ENCODE assay signal across 27 cellular contexts in genomic region chr15:55334371-55334770, GRCh38.
"Had no signal": no experiment of that assay in that cellular context is flagged by ENCODE, and none has a peak within 500 bp of the region (broad histone marks: within the 10 kb centered on the region; RNA-seq: fewer than 3 reads in every experiment).

No MANE protein-coding gene starts in this region.

- H3K36me3 ChIP-seq: prostate gland had no signal

- ATAC-seq: heart right ventricle; left ventricle myocardium superior; lower lobe of right lung; naive thymus-derived CD8-positive, alpha-beta T cell; right cardiac atrium; stimulated activated effector memory CD8-positive, alpha-beta T cell treated with anti-CD3 and anti-CD28 coated beads, Interleukin-12 subunit alpha, Interleukin-12 subunit beta, amount 100 ng/mL, for 72 hours had no signal

- DNase-seq: dermis blood vessel endothelial cell; effector memory CD4-positive, alpha-beta T cell; erythroblast; esophagus squamous epithelium; foreskin melanocyte; glutamatergic neuron; heart right ventricle; hypothalamus; immature natural killer cell; islet precursor cell; kidney glomerular epithelial cell; left ventricle myocardium superior; lower lobe of right lung; naive thymus-derived CD8-positive, alpha-beta T cell; nephron progenitor cell; nucleus accumbens; right cardiac atrium; sigmoid colon; stimulated activated CD4-positive, alpha-beta T cell treated with anti-CD3 and anti-CD28 coated beads, Interleukin-2, amount 100 ng/mL, for 24 hours; stimulated activated CD4-positive, alpha-beta T cell treated with anti-CD3 and anti-CD28 coated beads, Interleukin-4, amount 100 ng/mL, for 24 hours; stimulated activated naive CD4-positive, alpha-beta T cell treated with Interleukin-2 at 50 U/mL for 16 hours; stomach; thyroid gland; trophoblast cell had no signal

- H3K9me3 ChIP-seq: esophagus squamous epithelium, heart right ventricle, lower lobe of right lung, prostate gland, sigmoid colon, stomach, thyroid gland had no signal

- H3K27me3 ChIP-seq: esophagus squamous epithelium, heart right ventricle, sigmoid colon, stomach, thyroid gland had no signal

- H3K4me1 ChIP-seq: esophagus squamous epithelium, heart right ventricle, lower lobe of right lung, prostate gland, sigmoid colon, stomach, thyroid gland had no signal

- H3K27ac ChIP-seq: coronary artery, esophagus squamous epithelium, heart right ventricle, lower lobe of right lung, prostate gland, sigmoid colon, stomach, thyroid gland had no signal

- H3K4me3 ChIP-seq: coronary artery, esophagus squamous epithelium, heart right ventricle, lower lobe of right lung, prostate gland, sigmoid colon, stomach, thyroid gland had no signal
